12 cellular contexts compared by ENCODE assay signal in the genomic region with DNA sequence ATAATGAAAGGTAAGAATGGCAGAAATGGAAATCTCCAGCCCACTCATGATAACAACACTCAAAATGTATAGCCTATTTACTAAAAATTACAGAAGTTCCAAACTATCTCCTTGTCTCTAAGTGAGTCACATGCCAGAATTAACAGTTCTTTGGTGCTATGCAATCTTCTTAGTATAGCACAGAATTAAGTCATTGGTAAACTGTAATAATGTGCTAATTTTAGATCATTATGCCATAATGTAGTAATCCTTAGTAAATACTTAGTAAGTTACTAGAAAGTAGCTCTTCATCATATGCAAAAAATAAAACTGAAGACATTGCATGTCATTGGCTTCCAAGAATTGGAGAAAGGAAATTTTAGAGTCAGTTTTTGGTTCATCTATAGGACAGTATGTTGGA. TPM values are rescaled to one million over a fixed set of nuclear protein-coding genes. Genes with fewer than 3 reads are reported as not detected.
DNase-seq lines count a peak whose midpoint lies in the region; ATAC-seq and TF ChIP-seq lines count a peak whose summit lies in the region.
"Had no signal": no experiment of that assay in that cellular context is flagged by ENCODE, and none has a peak within 500 bp of the region (broad histone marks: within the 10 kb centered on the region; RNA-seq: fewer than 3 reads in every experiment).

No MANE protein-coding gene starts in this region.

- H3K4me3 Mint-ChIP-seq in CD4-positive, CD25-positive, alpha-beta regulatory T cell, result peak overlapping the region in 3 of 4 donors; percentile 2 to 7 (median 3)
- peak overlapping the region; percentile 91 for H3K4me3 Mint-ChIP-seq in activated T-helper 17 cell treated with anti-CD3 and anti-CD28 coated beads, Interleukin-2, amount 50 U/mL, for 72 hours

- H3K27ac ChIP-seq in CD4-positive, CD25-positive, alpha-beta regulatory T cell (ENCODE audit: insufficient read depth, low read length, poor library complexity, severe bottlenecking), result no peak overlapping the region
- H3K27ac ChIP-seq in Karpas-422 (ENCODE audit: low read length), result no peak overlapping the region
- peak overlapping the region; percentile 68 for H3K27ac ChIP-seq in lower lobe of right lung
- no peak overlapping the region for H3K27ac ChIP-seq in transverse colon

- H3K27me3 ChIP-seq in CD4-positive, CD25-positive, alpha-beta regulatory T cell (ENCODE audit: control insufficient read depth, insufficient read depth, low read length), result no peaks in the 10 kb centered on the region
- H3K27me3 ChIP-seq in Karpas-422 (ENCODE audit: low read length), result no peaks in the 10 kb centered on the region
- no peaks in the 10 kb centered on the region for H3K27me3 ChIP-seq in lower lobe of right lung (ENCODE audit: low read depth)
- no peaks in the 10 kb centered on the region for H3K27me3 ChIP-seq in transverse colon

- no peaks in the 10 kb centered on the region for H3K79me2 ChIP-seq in Karpas-422 (ENCODE audit: low read length)

- peaks cover 1 to 9% (median 3%) of the 10 kb centered on the region in 7 donors for H3K9me3 Mint-ChIP-seq in CD4-positive, CD25-positive, alpha-beta regulatory T cell
- peaks cover 6% of the 10 kb centered on the region for H3K9me3 Mint-ChIP-seq in activated T-helper 17 cell treated with anti-CD3 and anti-CD28 coated beads, Interleukin-2, amount 50 U/mL, for 72 hours

- H2AFZ ChIP-seq in Karpas-422 (ENCODE audit: low read length), result no peak overlapping the region

- TF ChIP-seq CTCF in lower lobe of right lung (IDR thresholded peaks at IDR 0.05) (no peak), transverse colon (IDR thresholded peaks at IDR 0.05) (no peak), GM13976 (IDR thresholded peaks at IDR 0.05; ENCODE audit: borderline replicate concordance, control extremely low read depth, extremely low read depth, insufficient read depth, missing control alignments) (no peak)

- TF ChIP-seq POLR2A in transverse colon (IDR thresholded peaks at IDR 0.05), result no peak

- intact Hi-C loops in lower lobe of right lung (cut with DNase I), result no loop called here
- intact Hi-C loops in transverse colon (cut with DNase I; ENCODE audit: low total_unique reads), result no loop called here

- H3K9me3 ChIP-seq in CD4-positive, CD25-positive, alpha-beta regulatory T cell (ENCODE audit: control insufficient read depth in 2 of 2, low read length in 2 of 2), result no peaks in the 10 kb centered on the region
- no peaks in the 10 kb centered on the region for H3K9me3 ChIP-seq in Karpas-422 (ENCODE audit: low read length)
- no peaks in the 10 kb centered on the region for H3K9me3 ChIP-seq in lower lobe of right lung
- no peaks in the 10 kb centered on the region for H3K9me3 ChIP-seq in transverse colon

- H3K4me1 Mint-ChIP-seq in CD4-positive, CD25-positive, alpha-beta regulatory T cell, result peaks cover 35 to 89% (median 76%) of the 10 kb centered on the region in 4 donors
- H3K4me1 Mint-ChIP-seq in activated T-helper 17 cell treated with anti-CD3 and anti-CD28 coated beads, Interleukin-2, amount 50 U/mL, for 72 hours, result peaks cover 77% of the 10 kb centered on the region

- H3K4me1 ChIP-seq in CD4-positive, CD25-positive, alpha-beta regulatory T cell (ENCODE audit: control insufficient read depth, insufficient read depth, low read length, poor library complexity, severe bottlenecking), result peaks cover 75% of the 10 kb centered on the region
- H3K4me1 ChIP-seq in Karpas-422 (ENCODE audit: low read length) (peaks cover 69% of the 10 kb centered on the region), lower lobe of right lung (peaks cover 48% of the 10 kb centered on the region), transverse colon (peaks cover 0 to 34% (median 6%) of the 10 kb centered on the region in 4 donors)

- TF ChIP-seq EP300 in transverse colon (IDR thresholded peaks at IDR 0.05; ENCODE audit: low read depth), result no peak

- in situ Hi-C loops in transverse colon (cut with MboI; ENCODE audit: low pct_ligation_motif_present in 1 of 4, low pct_unique_long_range_greater_than_20kb in 1 of 4, low sequenced_read_pairs in 3 of 4) (no loop called here), GM13976 (cut with MboI; ENCODE audit: low sequenced_read_pairs, unreplicated experiment) (no loop called here)

- no peaks in the 10 kb centered on the region for H3K9me2 ChIP-seq in Karpas-422 (replicated peaks; ENCODE audit: insufficient read depth, low read length)

- H3K27ac Mint-ChIP-seq in CD4-positive, CD25-positive, alpha-beta regulatory T cell, result peak overlapping the region in 1 of 3 donors; percentile 2
- H3K27ac Mint-ChIP-seq in activated T-helper 17 cell treated with anti-CD3 and anti-CD28 coated beads, Interleukin-2, amount 50 U/mL, for 72 hours, result peak overlapping the region; percentile 84

- peaks cover 42% of the 10 kb centered on the region for H3K36me3 Mint-ChIP-seq in CD4-positive, CD25-positive, alpha-beta regulatory T cell
- peaks cover 95% of the 10 kb centered on the region for H3K36me3 Mint-ChIP-seq in activated T-helper 17 cell treated with anti-CD3 and anti-CD28 coated beads, Interleukin-2, amount 50 U/mL, for 72 hours (ENCODE audit: low read depth)

- no peak for ATAC-seq in CD4-positive, CD25-positive, alpha-beta regulatory T cell (ENCODE audit: low read depth in 2 of 2)
- peak; percentile 57 for ATAC-seq in activated T-helper 17 cell treated with anti-CD3 and anti-CD28 coated beads, Interleukin-2, amount 50 U/mL, for 72 hours (replicated peaks)
- no peak for ATAC-seq in lower lobe of right lung
- no peak for ATAC-seq in GM19351 (IDR thresholded peaks at IDR 0.05; ENCODE audit: unreplicated experiment)

- no peaks in the 10 kb centered on the region for H3K27me3 Mint-ChIP-seq in CD4-positive, CD25-positive, alpha-beta regulatory T cell
- H3K27me3 Mint-ChIP-seq in activated T-helper 17 cell treated with anti-CD3 and anti-CD28 coated beads, Interleukin-2, amount 50 U/mL, for 72 hours, result no peaks in the 10 kb centered on the region

- DNase-seq in CD4-positive, CD25-positive, alpha-beta regulatory T cell, result no peak
- no peak for DNase-seq in Karpas-422
- DNase-seq in lower lobe of right lung, result no peak
- no peak for DNase-seq in transverse colon
- DNase-seq in NCI-H1436 treated with DMSO at 0.1 percent for 48 hours (lab: John Stamatoyannopoulos, UW), result no peak
- no peak for DNase-seq in GM13976 (ENCODE audit: low spot score)
- DNase-seq: activated gamma-delta T cell treated with Interleukin-2 at 50 U/mL for 16 hours, DMS53, NCI-H526 treated with DMSO at 0.1 percent for 48 hours, T1000 had no signal

- H3K4me3 ChIP-seq in CD4-positive, CD25-positive, alpha-beta regulatory T cell (ENCODE audit: low read depth, low read length), result no peak overlapping the region
- H3K4me3 ChIP-seq in Karpas-422 (ENCODE audit: low read length), result no peak overlapping the region
- H3K4me3 ChIP-seq in lower lobe of right lung, result no peak overlapping the region
- H3K4me3 ChIP-seq in transverse colon, result no peak overlapping the region

- H3K4me2 ChIP-seq in Karpas-422 (ENCODE audit: low read depth, low read length, poor library complexity, severe bottlenecking), result peak overlapping the region; percentile 15

- H4K20me1 ChIP-seq in Karpas-422 (ENCODE audit: insufficient read depth, low read depth, low read length), result no peaks in the 10 kb centered on the region

- H3K9ac ChIP-seq in Karpas-422 (ENCODE audit: low read length), result no peak overlapping the region

- peaks cover 2% of the 10 kb centered on the region for H3K36me3 ChIP-seq in CD4-positive, CD25-positive, alpha-beta regulatory T cell (ENCODE audit: control insufficient read depth, insufficient read depth, low read length)
- H3K36me3 ChIP-seq in Karpas-422 (ENCODE audit: insufficient read depth, low read length) (no peaks in the 10 kb centered on the region), lower lobe of right lung (no peaks in the 10 kb centered on the region), transverse colon (no peaks in the 10 kb centered on the region)

RNA-seq across cellular contexts. Expression of gene CD47, which starts 39.9 kb away (rescaled TPM):
- total RNA-seq in CD4-positive, CD25-positive, alpha-beta regulatory T cell, result 209 TPM
- 100 to 1,000 TPM; 327 to 424 (median 362) TPM for polyA plus RNA-seq in CD4-positive, CD25-positive, alpha-beta regulatory T cell
- 119 and 180 TPM in 2 replicates for total RNA-seq in Karpas-422 (2014; rRNA removed; shearing (Covaris generic); ENCODE audit: low replicate concordance)
- total RNA-seq in activated T-helper 17 cell treated with anti-CD3 and anti-CD28 coated beads, Interleukin-2, amount 50 U/mL, for 72 hours, result 100 to 1,000 TPM; 139 to 197 TPM
- total RNA-seq in lower lobe of right lung (222 TPM), transverse colon (100 to 1,000 TPM in 1 of 4 donors, 10 to 100 TPM in 3; 71.7 to 108 (median 93.4) TPM)
